Comparison of ENCODE assay signal across 3 cellular contexts in the genomic region with DNA sequence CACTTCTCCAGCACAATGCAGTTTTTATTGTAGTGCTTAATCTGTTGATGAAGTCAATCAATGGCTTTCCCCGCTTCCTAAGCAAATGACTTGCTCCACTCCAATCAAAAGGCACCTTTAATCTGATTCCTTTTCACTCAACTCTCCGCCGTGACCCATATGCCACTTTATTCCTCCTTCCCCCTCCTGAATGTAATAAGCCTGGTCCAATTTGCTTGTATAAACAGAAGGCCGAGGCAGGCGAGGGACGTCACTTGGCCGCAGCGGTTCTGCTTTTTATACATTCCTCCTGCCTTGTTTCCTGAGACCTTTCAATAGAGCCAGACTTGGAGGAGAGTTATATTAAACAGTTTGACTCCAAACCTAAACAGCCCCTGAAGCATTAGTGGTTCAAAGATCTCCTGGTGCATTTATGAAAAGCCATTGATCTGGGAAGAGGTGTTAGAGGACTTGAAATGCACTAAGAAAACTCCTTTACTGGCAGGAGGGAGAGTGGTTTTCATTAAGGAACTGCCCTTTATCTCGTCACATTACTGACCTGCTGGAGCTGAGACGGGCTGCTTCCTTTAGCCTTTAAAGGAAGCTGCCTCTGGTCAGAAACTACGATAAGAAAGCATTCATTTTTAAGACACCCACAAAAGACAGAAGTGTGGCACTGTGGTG.
A peak's percentile ranks its signal among the peaks of the same experiment; 100 is the strongest.
TF ChIP-seq lines count a peak whose summit lies in the region.

No MANE protein-coding gene starts in this region.

TF ChIP-seq in liver, 16 proteins besides CTCF, POLR2A, EP300 and RAD21:
- TF ChIP-seq HNF4A (conservative IDR thresholded peaks at IDR 0.05) (no peak), FOXA2 (IDR thresholded peaks at IDR 0.05) (no peak), SP1 (IDR thresholded peaks at IDR 0.05) (peak; percentile 22), NR2F2 (IDR thresholded peaks at IDR 0.05) (peak; percentile 60), EGR1 (IDR thresholded peaks at IDR 0.05; ENCODE audit: low read depth in 2 of 2) (no peak), TAF1 (conservative IDR thresholded peaks at IDR 0.05) (no peak)

TF ChIP-seq in HepG2, 621 proteins besides CTCF, POLR2A, EP300 and RAD21:
- TF ChIP-seq, protein P1, sequence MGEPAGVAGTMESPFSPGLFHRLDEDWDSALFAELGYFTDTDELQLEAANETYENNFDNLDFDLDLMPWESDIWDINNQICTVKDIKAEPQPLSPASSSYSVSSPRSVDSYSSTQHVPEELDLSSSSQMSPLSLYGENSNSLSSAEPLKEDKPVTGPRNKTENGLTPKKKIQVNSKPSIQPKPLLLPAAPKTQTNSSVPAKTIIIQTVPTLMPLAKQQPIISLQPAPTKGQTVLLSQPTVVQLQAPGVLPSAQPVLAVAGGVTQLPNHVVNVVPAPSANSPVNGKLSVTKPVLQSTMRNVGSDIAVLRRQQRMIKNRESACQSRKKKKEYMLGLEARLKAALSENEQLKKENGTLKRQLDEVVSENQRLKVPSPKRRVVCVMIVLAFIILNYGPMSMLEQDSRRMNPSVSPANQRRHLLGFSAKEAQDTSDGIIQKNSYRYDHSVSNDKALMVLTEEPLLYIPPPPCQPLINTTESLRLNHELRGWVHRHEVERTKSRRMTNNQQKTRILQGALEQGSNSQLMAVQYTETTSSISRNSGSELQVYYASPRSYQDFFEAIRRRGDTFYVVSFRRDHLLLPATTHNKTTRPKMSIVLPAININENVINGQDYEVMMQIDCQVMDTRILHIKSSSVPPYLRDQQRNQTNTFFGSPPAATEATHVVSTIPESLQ (CRISPR knock-in tag; conservative IDR thresholded peaks at IDR 0.05) = no peak
- TF ChIP-seq SALL2 (CRISPR knock-in tag; IDR thresholded peaks at IDR 0.05) (no peak), YEATS4 (CRISPR knock-in tag; IDR thresholded peaks at IDR 0.05; ENCODE audit: borderline replicate concordance) (no peak), SATB2 (CRISPR knock-in tag; IDR thresholded peaks at IDR 0.05) (no peak), ZMYM4 (CRISPR knock-in tag; IDR thresholded peaks at IDR 0.05) (no peak), AGO1 (IDR thresholded peaks at IDR 0.05; ENCODE audit: low read depth, low read length, poor library complexity, severe bottlenecking) (no peak), TOE1 (CRISPR knock-in tag; IDR thresholded peaks at IDR 0.05) (no peak), ZBTB3 (CRISPR knock-in tag; IDR thresholded peaks at IDR 0.05; ENCODE audit: borderline replicate concordance, low read depth) (no peak), ISL2 (CRISPR knock-in tag; IDR thresholded peaks at IDR 0.05) (no peak), FOXK2 (IDR thresholded peaks at IDR 0.05) (no peak), ZNF280B (CRISPR knock-in tag; IDR thresholded peaks at IDR 0.05; ENCODE audit: borderline replicate concordance) (no peak), ATAD3A (CRISPR knock-in tag; IDR thresholded peaks at IDR 0.05) (no peak), ZBTB20 (CRISPR knock-in tag; IDR thresholded peaks at IDR 0.05; ENCODE audit: borderline replicate concordance, low read depth) (no peak), CEBPG (CRISPR knock-in tag; IDR thresholded peaks at IDR 0.05) (no peak), ZNF670 (CRISPR knock-in tag; IDR thresholded peaks at IDR 0.05; ENCODE audit: borderline replicate concordance) (no peak)

TF ChIP-seq in neural cell, 6 proteins besides CTCF, POLR2A, EP300 and RAD21:
- TF ChIP-seq TAF1 (IDR thresholded peaks at IDR 0.05; ENCODE audit: low read depth) (no peak), POLR2AphosphoS5 (IDR thresholded peaks at IDR 0.05) (peak; percentile 53), SMC3 (conservative IDR thresholded peaks at IDR 0.05; ENCODE audit: poor library complexity) (no peak), MXI1 (conservative IDR thresholded peaks at IDR 0.05; ENCODE audit: poor library complexity, severe bottlenecking) (no peak)
